Comparison of ENCODE assay signal across 1 cellular context in genomic region chr20:17610566-17611289, GRCh38.
TF ChIP-seq lines count a peak whose summit lies in the region.

No MANE protein-coding gene starts in this region.

TF ChIP-seq in K562, 482 proteins besides CTCF, POLR2A, EP300 and RAD21 (continued from another document):
- no peak for TF ChIP-seq CLOCK (CRISPR knock-in tag; IDR thresholded peaks at IDR 0.05; ENCODE audit: borderline replicate concordance)
